ENCODE assay signal across 8 cellular contexts in the genomic region with DNA sequence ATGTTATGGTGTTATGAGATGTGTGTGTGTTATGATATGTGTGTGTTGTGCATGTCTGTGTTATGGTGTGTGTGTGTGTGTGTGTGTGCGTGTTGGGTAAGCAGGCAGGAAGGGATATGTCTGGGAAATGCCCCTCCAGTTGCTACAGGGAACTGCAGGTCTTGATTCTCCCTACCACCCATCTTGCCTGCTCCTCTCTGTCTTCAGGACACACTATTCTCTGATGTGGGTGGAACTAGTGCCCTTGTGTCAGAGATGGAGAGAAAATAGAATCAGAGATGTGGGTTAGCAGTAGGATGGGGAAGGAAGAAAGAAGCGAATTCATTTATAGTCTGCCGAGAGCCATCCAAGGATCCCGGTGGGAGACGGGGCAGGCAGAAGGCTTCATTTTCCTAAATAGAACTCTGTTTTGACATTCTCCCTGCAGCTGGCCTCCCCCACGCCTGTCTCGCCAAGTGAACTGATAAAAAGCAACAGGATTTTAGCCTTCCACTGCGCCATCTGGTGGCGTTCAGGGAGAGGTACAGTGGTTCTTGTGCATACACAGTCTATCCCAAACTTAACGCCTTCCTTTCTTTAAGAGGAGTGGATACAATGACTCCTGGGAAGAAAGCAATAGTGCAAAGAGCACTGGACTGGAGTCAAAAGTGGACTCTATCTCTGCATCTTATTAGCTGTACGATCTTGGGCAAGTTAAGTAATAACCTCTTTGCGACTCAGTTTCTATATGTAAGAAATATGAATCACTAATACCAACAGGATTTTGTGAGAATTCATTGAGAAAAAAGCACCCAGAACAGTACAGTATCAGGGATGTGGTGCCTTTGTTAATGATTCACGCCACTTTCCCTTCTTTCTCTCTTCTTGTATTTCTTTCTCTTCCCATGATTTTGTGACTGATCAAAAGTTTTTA. TPM values are rescaled to one million over a fixed set of nuclear protein-coding genes. Genes with fewer than 3 reads are reported as not detected.
DNase-seq lines count a peak whose midpoint lies in the region; ATAC-seq and TF ChIP-seq lines count a peak whose summit lies in the region.

No MANE protein-coding gene starts in this region.

- DNase-seq in AG04450 (ENCODE audit: low read depth, low spot score) (peak; percentile 77), NCI-H226 (peak; percentile 55), left lobe of liver (ENCODE audit: low spot score) (peak; percentile 76)
- DNase-seq in activated CD4-positive, CD25-positive, alpha-beta regulatory T cell treated with anti-CD3 and anti-CD28 coated beads, Interleukin-2, amount 50 U/mL, for 16 hours (ENCODE audit: low read depth, low spot score): peak; percentile 55
- DNase-seq in central memory CD4-positive, alpha-beta T cell: peak; percentile 49
- DNase-seq in stimulated activated CD4-positive, alpha-beta T cell treated with anti-CD3 and anti-CD28 coated beads, Interleukin-4, amount 100 ng/mL, for 1 hour: peak; percentile 65

- ATAC-seq in GM18861 (IDR thresholded peaks at IDR 0.05; ENCODE audit: unreplicated experiment) (peak; percentile 84), HG03135 (IDR thresholded peaks at IDR 0.05; ENCODE audit: unreplicated experiment) (peak; percentile 85), left lobe of liver (peak; percentile 93)

- CTCF ChIA-PET in AG04450 (lab: Charles Lee): interaction anchor here (0.6 to 13.9 kb wide), 26 partner anchors 9 to 621 kb away, joined by 3 to 232 read pairs (median 4); no protein-coding TSS in a partner anchor

- POLR2A ChIA-PET in AG04450 (lab: Yijun Ruan, JAX): no interaction called here

- H3K9me3 ChIP-seq in AG04450 (ENCODE audit: control insufficient read depth, insufficient read depth, low read length): no peaks in the 10 kb centered on the region

- H3K4me3 ChIP-seq in AG04450 (ENCODE audit: low read depth, low read length): no peak overlapping the region

- TF ChIP-seq CTCF in AG04450 (IDR thresholded peaks at IDR 0.05; ENCODE audit: low read depth, low read length): peak; percentile 92

- no peak overlapping the region for H3K27ac ChIP-seq in AG04450 (ENCODE audit: low read depth, low read length)

- H3K27me3 ChIP-seq in AG04450 (ENCODE audit: control insufficient read depth, insufficient read depth, low read length): no peaks in the 10 kb centered on the region

RNA-seq across cellular contexts. Expression of gene MGST2, which starts 14.1 kb away (rescaled TPM):
- polyA plus RNA-seq in AG04450 (2011; rRNA removed): 19.3 and 21.9 TPM in 2 replicates
- 6.6 and 7.4 TPM in 2 replicates for polyA minus RNA-seq in AG04450 (2011; rRNA and poly(A)+ RNA removed)
- total RNA-seq in left lobe of liver: 108 TPM
